10 cellular contexts compared by ENCODE assay signal in the genomic region with DNA sequence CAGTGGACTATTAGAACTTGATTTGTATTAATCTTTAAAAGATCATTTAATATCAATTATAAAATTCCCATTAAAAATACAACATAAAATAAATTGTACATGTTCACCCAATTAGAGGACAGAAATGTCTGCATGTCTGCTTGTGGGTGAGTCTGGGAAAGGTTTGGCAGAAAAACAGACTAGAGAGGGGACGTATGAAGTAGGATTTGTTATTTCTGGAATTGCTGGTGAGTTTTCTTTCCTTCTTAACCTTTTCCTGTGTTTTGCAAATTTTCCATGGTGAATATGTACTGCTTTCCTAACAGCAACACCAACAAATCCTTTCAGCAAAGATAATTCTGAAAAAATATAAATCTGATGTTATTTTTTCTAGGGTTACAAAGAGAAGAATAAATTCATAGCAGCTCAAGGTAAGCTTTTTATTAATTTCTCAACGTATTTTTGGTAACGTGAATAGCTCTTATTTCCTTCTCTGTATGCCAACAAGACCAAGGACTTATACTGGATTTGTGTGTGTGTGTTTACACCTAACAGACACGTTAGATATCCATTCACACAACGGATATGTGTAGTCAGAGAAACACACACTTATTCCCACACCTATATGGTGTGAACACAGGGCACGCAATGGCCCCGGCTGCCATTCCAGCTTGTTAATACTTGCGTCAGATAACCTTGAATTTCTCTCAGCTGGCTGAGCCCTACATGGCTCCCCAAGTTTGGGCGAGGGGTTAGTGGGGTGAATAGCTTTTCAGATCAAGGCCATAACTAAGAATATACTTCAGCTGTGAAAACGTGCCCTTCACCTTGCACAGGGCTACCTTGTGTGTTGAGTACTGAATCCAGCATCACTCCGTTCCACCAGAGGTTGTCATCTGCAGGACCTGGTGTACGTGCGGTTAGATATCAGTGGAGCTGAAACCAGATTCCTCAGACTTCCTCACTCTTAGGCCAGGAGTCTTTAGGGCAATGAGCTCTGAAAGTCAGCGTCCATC.
DNase-seq lines count a peak whose midpoint lies in the region; ATAC-seq and TF ChIP-seq lines count a peak whose summit lies in the region.
"Had no signal": no experiment of that assay in that cellular context is flagged by ENCODE, and none has a peak within 500 bp of the region (broad histone marks: within the 10 kb centered on the region; RNA-seq: fewer than 3 reads in every experiment).

No MANE protein-coding gene starts in this region.

- H3K27me3 ChIP-seq in esophagus squamous epithelium: no peaks in the 10 kb centered on the region

- POLR2A ChIA-PET in T-cell (lab: Charles Lee): interaction anchor here (0.5 to 7.2 kb wide), 8 partner anchors 8 to 119 kb away, joined by 3 to 62 read pairs (median 4); no protein-coding TSS in a partner anchor

- H3K36me3 Mint-ChIP-seq in activated naive CD4-positive, alpha-beta T cell treated with anti-CD3 and anti-CD28 coated beads, Interleukin-2, amount 50 U/mL, for 24 hours: peaks cover 32% of the 10 kb centered on the region
- peaks cover 30% of the 10 kb centered on the region for H3K36me3 Mint-ChIP-seq in T-cell
- peaks cover 4% of the 10 kb centered on the region for H3K36me3 Mint-ChIP-seq in type B pancreatic cell

- CTCF ChIA-PET in T-cell (lab: Charles Lee): interaction anchor here (0.6 to 2.2 kb wide), 8 partner anchors 9 to 120 kb away, joined by 3 to 15 read pairs (median 4); no protein-coding TSS in a partner anchor

- WGBS in esophagus squamous epithelium, 2 donors: 81 to 87% methylated on average over 13 to 14 of the region's 14 CpGs

- TF ChIP-seq CTCF in esophagus squamous epithelium (IDR thresholded peaks at IDR 0.05) (no peak), type B pancreatic cell (conservative IDR thresholded peaks at IDR 0.05) (no peak)

- H3K9me3 Mint-ChIP-seq in activated naive CD4-positive, alpha-beta T cell treated with anti-CD3 and anti-CD28 coated beads, Interleukin-2, amount 50 U/mL, for 24 hours: no peaks in the 10 kb centered on the region
- no peaks in the 10 kb centered on the region for H3K9me3 Mint-ChIP-seq in T-cell
- no peaks in the 10 kb centered on the region for H3K9me3 Mint-ChIP-seq in stimulated activated naive CD8-positive, alpha-beta T cell treated with anti-CD3 and anti-CD28 coated beads, Interleukin-15, amount 100 ng/mL, for 72 hours
- no peaks in the 10 kb centered on the region for H3K9me3 Mint-ChIP-seq in type B pancreatic cell

- ATAC-seq in T-cell (replicated peaks in 1 of 4) (no peak), GM18520 (IDR thresholded peaks at IDR 0.05; ENCODE audit: unreplicated experiment) (no peak)
- ATAC-seq in stimulated activated naive CD8-positive, alpha-beta T cell treated with anti-CD3 and anti-CD28 coated beads, Interleukin-15, amount 100 ng/mL, for 72 hours: no peak

- peak overlapping the region in 3 of 4 donors; percentile 75 to 89 (median 78) for H3K27ac ChIP-seq in esophagus squamous epithelium

- peaks cover 83% of the 10 kb centered on the region for H3K4me1 Mint-ChIP-seq in activated naive CD4-positive, alpha-beta T cell treated with anti-CD3 and anti-CD28 coated beads, Interleukin-2, amount 50 U/mL, for 24 hours
- peaks cover 81 to 85% (median 82%) of the 10 kb centered on the region in 3 donors for H3K4me1 Mint-ChIP-seq in T-cell
- peaks cover 88% of the 10 kb centered on the region for H3K4me1 Mint-ChIP-seq in stimulated activated naive CD8-positive, alpha-beta T cell treated with anti-CD3 and anti-CD28 coated beads, Interleukin-15, amount 100 ng/mL, for 72 hours
- H3K4me1 Mint-ChIP-seq in type B pancreatic cell (ENCODE audit: unreplicated experiment): peaks cover 15% of the 10 kb centered on the region

- DNase-seq in activated naive CD4-positive, alpha-beta T cell treated with Interleukin-2 at 50 U/mL for 16 hours: no peak
- DNase-seq in T-cell (no peak), esophagus squamous epithelium (lab: John Stamatoyannopoulos, UW) (no peak), type B pancreatic cell (ENCODE audit: extremely low spot score, unreplicated experiment) (no peak), germinal center (ENCODE audit: low spot score) (no peak)
- no peak for DNase-seq in stimulated activated naive CD8-positive, alpha-beta T cell treated with anti-CD3 and anti-CD28 coated beads, Interleukin-15, amount 100 ng/mL, for 72 hours
- DNase-seq: activated CD8-positive, alpha-beta memory T cell treated with anti-CD3 and anti-CD28 coated beads, Interleukin-2, amount 50 U/mL, for 4 hours; NCI-H2081 had no signal

- peaks cover 0 to 86% (median 4%) of the 10 kb centered on the region in 3 donors for H3K36me3 ChIP-seq in esophagus squamous epithelium

- H3K27ac Mint-ChIP-seq in activated naive CD4-positive, alpha-beta T cell treated with anti-CD3 and anti-CD28 coated beads, Interleukin-2, amount 50 U/mL, for 24 hours: no peak overlapping the region
- peak overlapping the region; percentile 88 to 91 for H3K27ac Mint-ChIP-seq in T-cell
- H3K27ac Mint-ChIP-seq in stimulated activated naive CD8-positive, alpha-beta T cell treated with anti-CD3 and anti-CD28 coated beads, Interleukin-15, amount 100 ng/mL, for 72 hours: no peak overlapping the region
- H3K27ac Mint-ChIP-seq in type B pancreatic cell: no peak overlapping the region

- peaks cover 16 to 43% (median 32%) of the 10 kb centered on the region in 3 donors for H3K4me1 ChIP-seq in esophagus squamous epithelium

- intact Hi-C loops in esophagus squamous epithelium (cut with DNase I): no loop called here

- H3K4me3 ChIP-seq in esophagus squamous epithelium: no peak overlapping the region

- H3K9me3 ChIP-seq in esophagus squamous epithelium: no peaks in the 10 kb centered on the region

- H3K4me3 Mint-ChIP-seq in activated naive CD4-positive, alpha-beta T cell treated with anti-CD3 and anti-CD28 coated beads, Interleukin-2, amount 50 U/mL, for 24 hours: peak overlapping the region; percentile 74
- peak overlapping the region in 2 of 3 donors; percentile 47 to 80 for H3K4me3 Mint-ChIP-seq in T-cell
- peak overlapping the region; percentile 60 to 74 for H3K4me3 Mint-ChIP-seq in stimulated activated naive CD8-positive, alpha-beta T cell treated with anti-CD3 and anti-CD28 coated beads, Interleukin-15, amount 100 ng/mL, for 72 hours
- no peak overlapping the region for H3K4me3 Mint-ChIP-seq in type B pancreatic cell

- H3K27me3 Mint-ChIP-seq in activated naive CD4-positive, alpha-beta T cell treated with anti-CD3 and anti-CD28 coated beads, Interleukin-2, amount 50 U/mL, for 24 hours: no peaks in the 10 kb centered on the region
- H3K27me3 Mint-ChIP-seq in T-cell (no peaks in the 10 kb centered on the region), type B pancreatic cell (peaks cover 3% of the 10 kb centered on the region)
- no peaks in the 10 kb centered on the region for H3K27me3 Mint-ChIP-seq in stimulated activated naive CD8-positive, alpha-beta T cell treated with anti-CD3 and anti-CD28 coated beads, Interleukin-15, amount 100 ng/mL, for 72 hours

- TF ChIP-seq POLR2A in esophagus squamous epithelium (IDR thresholded peaks at IDR 0.05): no peak

Comparison
In these comparisons a context has a peak if more than half of its experiments do, and no peak if none do; other contexts are left out.
1. H3K27ac Mint-ChIP-seq: peak in T-cell (2 of 2); none in activated naive CD4-positive, alpha-beta T cell treated with anti-CD3 and anti-CD28 coated beads, Interleukin-2, amount 50 U/mL, for 24 hours (single experiment), stimulated activated naive CD8-positive, alpha-beta T cell treated with anti-CD3 and anti-CD28 coated beads, Interleukin-15, amount 100 ng/mL, for 72 hours (0 of 2) and type B pancreatic cell (single experiment).